16 cellular contexts compared by ENCODE assay signal in the genomic region with DNA sequence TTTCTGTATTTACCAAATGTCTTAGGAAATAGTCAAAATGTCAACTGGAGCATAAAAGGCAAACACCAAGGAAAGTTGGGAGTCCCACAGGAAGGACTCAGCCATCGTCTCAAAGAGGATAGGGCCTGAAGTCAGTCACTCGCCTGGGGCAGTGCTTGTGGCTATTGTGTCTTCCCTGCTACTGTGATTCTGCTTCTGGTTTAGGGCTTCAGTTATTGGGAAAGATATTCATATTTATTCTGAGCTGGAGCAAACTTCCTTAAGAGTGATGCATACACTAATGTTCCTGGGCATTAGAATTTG.
DNase-seq lines count a peak whose midpoint lies in the region; ATAC-seq and TF ChIP-seq lines count a peak whose summit lies in the region.
"Had no signal": no experiment of that assay in that cellular context is flagged by ENCODE, and none has a peak within 500 bp of the region (broad histone marks: within the 10 kb centered on the region; RNA-seq: fewer than 3 reads in every experiment).

No MANE protein-coding gene starts in this region.

- H3K4me1 ChIP-seq in GM23248 (ENCODE audit: insufficient read depth) (peaks cover 12% of the 10 kb centered on the region), PC-3 (ENCODE audit: insufficient read depth, low read length) (peaks cover 12% of the 10 kb centered on the region; the same call in 1 of the 2 replicates)
- H3K4me1 ChIP-seq: body of pancreas had no signal

- ATAC-seq in GM19035 (IDR thresholded peaks at IDR 0.05; ENCODE audit: unreplicated experiment): peak; percentile 21
- peak; percentile 40; the same call in 1 of the 2 replicates for ATAC-seq in PC-3
- no peak for ATAC-seq in HG03521 (IDR thresholded peaks at IDR 0.05; ENCODE audit: unreplicated experiment)

- H3F3A ChIP-seq in GM23248 (ENCODE audit: insufficient read depth) (peaks cover 8% of the 10 kb centered on the region; the same call in 1 of the 2 replicates), PC-3 (ENCODE audit: low read length, unreplicated experiment) (no peaks in the 10 kb centered on the region)

- no peaks in the 10 kb centered on the region for H3K27me3 ChIP-seq in GM23248 (replicated peaks; ENCODE audit: insufficient read depth)
- H3K27me3 ChIP-seq in PC-3 (ENCODE audit: low read length): no peaks in the 10 kb centered on the region
- H3K27me3 ChIP-seq: body of pancreas, esophagus muscularis mucosa had no signal

- H3K27me3 Mint-ChIP-seq in CD14-positive monocyte (ENCODE audit: low read depth in 3 of 3): peaks cover 1 to 3% (median 2%) of the 10 kb centered on the region in 3 donors

- POLR2A ChIA-PET in PC-3 (lab: Charles Lee; ENCODE audit: unreplicated experiment): no interaction called here

- H3K9ac ChIP-seq in GM23248 (no peak overlapping the region), PC-3 (ENCODE audit: low read length) (no peak overlapping the region)

- H3K4me3 ChIP-seq in GM23248: no peak overlapping the region
- no peak overlapping the region for H3K4me3 ChIP-seq in PC-3 (ENCODE audit: low read length)
- H3K4me3 ChIP-seq: body of pancreas, esophagus muscularis mucosa, mucosa of descending colon had no signal

- H3K9me2 ChIP-seq in GM23248 (ENCODE audit: insufficient read depth): no peaks in the 10 kb centered on the region
- H3K9me2 ChIP-seq in PC-3 (replicated peaks; ENCODE audit: low read length): no peaks in the 10 kb centered on the region

- H3K27ac Mint-ChIP-seq in CD14-positive monocyte: no peak overlapping the region
- H3K27ac Mint-ChIP-seq: activated B cell treated with CpG ODN at 0.5 μM for 24 hours had no signal

- no peaks in the 10 kb centered on the region for H3K79me2 ChIP-seq in GM23248 (ENCODE audit: insufficient read depth)
- no peaks in the 10 kb centered on the region for H3K79me2 ChIP-seq in PC-3 (ENCODE audit: low read length)

- H3K9me3 ChIP-seq in GM23248 (ENCODE audit: low read depth): no peaks in the 10 kb centered on the region
- H3K9me3 ChIP-seq in PC-3 (ENCODE audit: low read length): no peaks in the 10 kb centered on the region
- H3K9me3 ChIP-seq: body of pancreas, esophagus muscularis mucosa, mucosa of descending colon had no signal

- peaks cover 4% of the 10 kb centered on the region for H3K4me1 Mint-ChIP-seq in CD14-positive monocyte

- intact Hi-C loops in CD14-positive monocyte (cut with micrococcal nuclease) (loop anchor here (10.0 kb wide), 2 partner anchors 429 to 1489 kb away; no protein-coding TSS in a partner anchor), PC-3 (cut with micrococcal nuclease) (loop anchor here (2.0 to 10.0 kb wide), 2 partner anchors 79 to 119 kb away; no protein-coding TSS in a partner anchor)

- no peaks in the 10 kb centered on the region for H3K9me3 Mint-ChIP-seq in CD14-positive monocyte
- H3K9me3 Mint-ChIP-seq: activated B cell treated with CpG ODN at 0.5 μM for 24 hours had no signal

- no TSS peak for BruUV-seq in PC-3 (replicated peaks; lab: Mats Ljungman, UMichigan)

- in situ Hi-C loops in GM23248 (cut with MboI): no loop called here

- H2AFZ ChIP-seq in GM23248: 0 out of 2 replicates have a peak overlapping the region, but pooled peaks have one; percentile 13
- no peak overlapping the region for H2AFZ ChIP-seq in PC-3 (ENCODE audit: low read length)

- no peak overlapping the region for H3K4me2 ChIP-seq in GM23248 (ENCODE audit: unreplicated experiment)
- H3K4me2 ChIP-seq in PC-3 (ENCODE audit: low read length): no peak overlapping the region

- TF ChIP-seq CTCF in CD14-positive monocyte (IDR thresholded peaks at IDR 0.05): peak; percentile 39
- TF ChIP-seq CTCF in PC-3 (conservative IDR thresholded peaks at IDR 0.05; ENCODE audit: low read depth, low read length): peak; percentile 24; the same call in 1 of the 2 replicates

- CTCF ChIA-PET in PC-3 (lab: Charles Lee): no interaction called here

- no peak overlapping the region for H3K27ac ChIP-seq in GM23248
- no peak overlapping the region for H3K27ac ChIP-seq in PC-3 (ENCODE audit: low read length)
- H3K27ac ChIP-seq: body of pancreas, RWPE1 had no signal

- no peaks in the 10 kb centered on the region for H3K36me3 Mint-ChIP-seq in CD14-positive monocyte

- DNase-seq in CD14-positive monocyte (ENCODE audit: low spot score): no peak
- DNase-seq in GM23248: no peak
- no peak for DNase-seq in PC-3
- DNase-seq in amniotic stem cell (lab: John Stamatoyannopoulos, UW): no peak
- DNase-seq in COLO829 (ENCODE audit: low spot score): no peak
- no peak for DNase-seq in HUDEP-2 (lab: John Stamatoyannopoulos, UW; ENCODE audit: unreplicated experiment in 76 of 76)
- DNase-seq: activated B cell treated with CpG ODN at 0.5 μM for 24 hours; kidney; NCI-H1092; stimulated activated naive CD4-positive, alpha-beta T cell treated with Interleukin-2 at 50 U/mL for 16 hours had no signal

- H3K4me3 Mint-ChIP-seq in CD14-positive monocyte: no peak overlapping the region
- H3K4me3 Mint-ChIP-seq: activated B cell treated with CpG ODN at 0.5 μM for 24 hours had no signal

- H4K20me1 ChIP-seq in GM23248 (ENCODE audit: insufficient read depth) (no peaks in the 10 kb centered on the region), PC-3 (ENCODE audit: low read length) (no peaks in the 10 kb centered on the region)

- WGBS in GM23248 (ENCODE audit: low coverage in 1 of 2, low lambda C conversion rate in 2 of 2, missing lambda C conversion rate in 2 of 2), 2 experiments: 39 to 54% methylated on average over 2 of the region's 2 CpGs

- no peaks in the 10 kb centered on the region for H3K36me3 ChIP-seq in GM23248 (ENCODE audit: low read depth)
- no peaks in the 10 kb centered on the region for H3K36me3 ChIP-seq in PC-3 (ENCODE audit: low read depth, low read length)
- H3K36me3 ChIP-seq: esophagus muscularis mucosa had no signal
